ENCODE assay signal across 16 cellular contexts in genomic region chr2:8394131-8394530, GRCh38.
"Had no signal": no experiment of that assay in that cellular context is flagged by ENCODE, and none has a peak within 500 bp of the region (broad histone marks: within the 10 kb centered on the region; RNA-seq: fewer than 3 reads in every experiment).

No MANE protein-coding gene starts in this region.

- ATAC-seq: activated naive CD8-positive, alpha-beta T cell treated with anti-CD3 and anti-CD28 coated beads, Interleukin-2, amount 50 U/mL, for 24 hours; esophagus mucosa; left cardiac atrium; psoas muscle; sciatic nerve had no signal

- H3K27me3 ChIP-seq: ascending aorta, dorsolateral prefrontal cortex, spleen had no signal

- H3K4me3 ChIP-seq: ascending aorta, dorsolateral prefrontal cortex, lung, psoas muscle, spleen had no signal

- H3K36me3 ChIP-seq: ascending aorta, spleen had no signal

- H3K9me3 ChIP-seq: ascending aorta, psoas muscle, spleen had no signal

- DNase-seq: activated CD4-positive, alpha-beta T cell treated with anti-CD3 and anti-CD28 coated beads, Interleukin-2, amount 10 ng/mL, durations not matched to agents 7 days and 5 days; activated CD4-positive, CD25-positive, alpha-beta regulatory T cell; activated naive CD4-positive, alpha-beta T cell treated with Interleukin-2 at 50 U/mL for 16 hours; activated naive CD8-positive, alpha-beta T cell treated with anti-CD3 and anti-CD28 coated beads, Interleukin-2, amount 50 U/mL, for 24 hours; dorsolateral prefrontal cortex; left cardiac atrium; naive B cell; psoas muscle; spleen; stimulated activated CD4-positive, alpha-beta T cell treated with anti-CD3 and anti-CD28 coated beads, Interleukin-1b, Interleukin-23, amount 100 ng/mL, for 48 hours; stimulated activated naive CD4-positive, alpha-beta T cell; trophoblast cell had no signal

- H3K27ac ChIP-seq: ascending aorta, dorsolateral prefrontal cortex, psoas muscle, spleen had no signal

- H3K4me1 ChIP-seq: ascending aorta, psoas muscle had no signal
